8 cellular contexts compared by ENCODE assay signal in the genomic region with DNA sequence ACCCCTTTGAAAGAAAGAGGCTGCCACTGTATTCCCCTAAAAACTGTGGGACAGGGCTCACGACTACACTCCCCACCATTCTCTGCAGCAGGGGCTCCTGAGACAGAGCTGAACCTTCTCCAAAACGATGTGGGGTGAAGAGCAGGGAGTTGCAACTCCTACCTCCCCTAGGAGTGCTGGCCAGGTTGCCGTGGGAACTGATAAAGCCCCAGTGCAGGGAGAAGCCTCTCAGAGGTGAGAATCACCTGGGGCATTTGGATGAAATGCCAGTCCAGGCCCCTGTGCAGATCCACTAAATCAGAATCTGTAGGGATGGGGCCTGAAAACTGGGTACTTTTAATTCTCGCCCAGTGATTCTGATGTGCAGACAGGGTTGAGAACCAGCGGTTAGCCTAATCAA. TPM values are rescaled to one million over a fixed set of nuclear protein-coding genes. Genes with fewer than 3 reads are reported as not detected.
DNase-seq lines count a peak whose midpoint lies in the region; ATAC-seq, FAIRE-seq and TF ChIP-seq lines count a peak whose summit lies in the region.

No MANE protein-coding gene starts in this region.

- H3K4me3 ChIP-seq in NB4 (ENCODE audit: low read depth, low read length) = peak overlapping the region; percentile 65
- H3K4me3 ChIP-seq in effector memory CD4-positive, alpha-beta T cell (ENCODE audit: insufficient read depth, low read depth, low read length, poor library complexity, severe bottlenecking) = peak overlapping the region; percentile 61

- H3K9me3 Mint-ChIP-seq in natural killer cell treated with Interleukin-12 subunit alpha and Interleukin-12 subunit beta and Interleukin-15 and Interleukin-18, amount 100 ng/mL, for 72 hours = no peaks in the 10 kb centered on the region

- TF ChIP-seq POLR2A in NB4 (IDR thresholded peaks at IDR 0.05; ENCODE audit: extremely low read depth, insufficient read length) = no peak

- no peak for FAIRE-seq in D721Med (lab: Jason Lieb, UNC)

- H3K27ac Mint-ChIP-seq in natural killer cell treated with Interleukin-12 subunit alpha and Interleukin-12 subunit beta and Interleukin-15 and Interleukin-18, amount 100 ng/mL, for 72 hours = peak overlapping the region; percentile 96 to 97

- no peaks in the 10 kb centered on the region for H3K9me3 ChIP-seq in effector memory CD4-positive, alpha-beta T cell (ENCODE audit: control insufficient read depth, low read length)

- H3K27me3 ChIP-seq in effector memory CD4-positive, alpha-beta T cell (replicated peaks; ENCODE audit: control insufficient read depth, insufficient read depth, low read length, poor library complexity, severe bottlenecking) = no peaks in the 10 kb centered on the region

- peaks cover 42% of the 10 kb centered on the region for H3K4me1 ChIP-seq in effector memory CD4-positive, alpha-beta T cell (ENCODE audit: control insufficient read depth, insufficient read depth, low read length, poor library complexity, severe bottlenecking)

- H3K36me3 ChIP-seq in effector memory CD4-positive, alpha-beta T cell (ENCODE audit: control insufficient read depth, insufficient read depth, low read length) = no peaks in the 10 kb centered on the region

- H3K27me3 Mint-ChIP-seq in natural killer cell treated with Interleukin-12 subunit alpha and Interleukin-12 subunit beta and Interleukin-15 and Interleukin-18, amount 100 ng/mL, for 72 hours = peaks cover 0 to 2% of the 10 kb centered on the region in 2 donors

- no peaks in the 10 kb centered on the region for H3K36me3 Mint-ChIP-seq in natural killer cell treated with Interleukin-12 subunit alpha and Interleukin-12 subunit beta and Interleukin-15 and Interleukin-18, amount 100 ng/mL, for 72 hours

- DNase-seq in COR-L47 (lab: John Stamatoyannopoulos, UW) (peak; percentile 54), NB4 (ENCODE audit: low read depth) (no peak), D721Med (ENCODE audit: insufficient read length, low spot score) (no peak)
- no peak for DNase-seq in effector memory CD4-positive, alpha-beta T cell
- DNase-seq in natural killer cell treated with Interleukin-12 subunit alpha and Interleukin-12 subunit beta and Interleukin-15 and Interleukin-18, amount 100 ng/mL, for 72 hours (ENCODE audit: low spot score) = no peak

- peaks cover 25 to 31% of the 10 kb centered on the region in 2 donors for H3K4me1 Mint-ChIP-seq in natural killer cell treated with Interleukin-12 subunit alpha and Interleukin-12 subunit beta and Interleukin-15 and Interleukin-18, amount 100 ng/mL, for 72 hours (ENCODE audit: low read depth in 2 of 2)

- H3K4me3 Mint-ChIP-seq in natural killer cell treated with Interleukin-12 subunit alpha and Interleukin-12 subunit beta and Interleukin-15 and Interleukin-18, amount 100 ng/mL, for 72 hours = peak overlapping the region; percentile 97

- ATAC-seq in natural killer cell treated with Interleukin-12 subunit alpha and Interleukin-12 subunit beta and Interleukin-15 and Interleukin-18, amount 100 ng/mL, for 72 hours = no peak
- no peak for ATAC-seq in HG02981 (IDR thresholded peaks at IDR 0.05; ENCODE audit: unreplicated experiment)
- ATAC-seq in HG02973 (IDR thresholded peaks at IDR 0.05; ENCODE audit: unreplicated experiment) = no peak
- no peak for ATAC-seq in GM19035 (IDR thresholded peaks at IDR 0.05; ENCODE audit: unreplicated experiment)

- no peak for TF ChIP-seq CTCF in NB4 (IDR thresholded peaks at IDR 0.05; ENCODE audit: low read depth, low read length)
- TF ChIP-seq CTCF in D721Med (IDR thresholded peaks at IDR 0.05; ENCODE audit: insufficient read depth, missing control alignments) = no peak

- peak overlapping the region; percentile 99 for H3K27ac ChIP-seq in effector memory CD4-positive, alpha-beta T cell (ENCODE audit: insufficient read depth, low read length, poor library complexity, severe bottlenecking)

RNA-seq across cellular contexts. Expression of a gene that starts 0.9 kb away (rescaled TPM):
- 1 to 10 TPM; 2.2 to 3.5 TPM for total RNA-seq in natural killer cell treated with Interleukin-12 subunit alpha and Interleukin-12 subunit beta and Interleukin-15 and Interleukin-18, amount 100 ng/mL, for 72 hours

RNA-seq across cellular contexts. Expression of a gene that starts 42.0 kb away (rescaled TPM):
- total RNA-seq in natural killer cell treated with Interleukin-12 subunit alpha and Interleukin-12 subunit beta and Interleukin-15 and Interleukin-18, amount 100 ng/mL, for 72 hours = not detected

RNA-seq across cellular contexts. Expression of a gene that starts 58.8 kb away (rescaled TPM):
- not detected for total RNA-seq in natural killer cell treated with Interleukin-12 subunit alpha and Interleukin-12 subunit beta and Interleukin-15 and Interleukin-18, amount 100 ng/mL, for 72 hours
